8 cellular contexts compared by ENCODE assay signal in genomic region chr3:185215873-185216586, GRCh38. TPM values are rescaled to one million over a fixed set of nuclear protein-coding genes. Genes with fewer than 3 reads are reported as not detected.
DNase-seq lines count a peak whose midpoint lies in the region; ATAC-seq and TF ChIP-seq lines count a peak whose summit lies in the region.

No MANE protein-coding gene starts in this region.

- H3K36me3 ChIP-seq in skeletal muscle satellite cell (ENCODE audit: insufficient read depth, low read length): no peaks in the 10 kb centered on the region

- H3K4me2 ChIP-seq in skeletal muscle satellite cell (ENCODE audit: low read length): peak overlapping the region; percentile 38

- peak overlapping the region; percentile 52 for H3K4me3 ChIP-seq in fibroblast of the aortic adventitia (ENCODE audit: low read depth, low read length)
- H3K4me3 ChIP-seq in skeletal muscle satellite cell (ENCODE audit: low read length): peak overlapping the region; percentile 11

- peak; percentile 65 for TF ChIP-seq CTCF in fibroblast of the aortic adventitia (IDR thresholded peaks at IDR 0.05; ENCODE audit: insufficient read depth, low read length)

- H3K27me3 ChIP-seq in skeletal muscle satellite cell (ENCODE audit: control insufficient read depth, insufficient read depth, low read length): no peaks in the 10 kb centered on the region

- ATAC-seq in HG03039 (IDR thresholded peaks at IDR 0.05; ENCODE audit: unreplicated experiment): no peak
- ATAC-seq in GM18867 (IDR thresholded peaks at IDR 0.05; ENCODE audit: unreplicated experiment): no peak

- DNase-seq in SIG-M5 treated with dmso at 0.1 percent for 504 hours (lab: John Stamatoyannopoulos, UW; ENCODE audit: unreplicated experiment): peak; percentile 10
- no peak for DNase-seq in SIG-M5 (lab: John Stamatoyannopoulos, UW)
- peak; percentile 39 for DNase-seq in RKO (ENCODE audit: low spot score)
- peak; percentile 45 for DNase-seq in fibroblast of the aortic adventitia (ENCODE audit: low read depth)
- DNase-seq in stimulated activated CD8-positive, alpha-beta memory T cell treated with anti-CD3 and anti-CD28 coated beads, Interleukin-4, amount 100 ng/mL, for 48 hours: no peak

- H3K9me3 ChIP-seq in skeletal muscle satellite cell (replicated peaks; ENCODE audit: low read length): no peaks in the 10 kb centered on the region

- H3K9ac ChIP-seq in skeletal muscle satellite cell (ENCODE audit: low read depth, low read length): peak overlapping the region; percentile 33

- no peaks in the 10 kb centered on the region for H3K4me1 ChIP-seq in skeletal muscle satellite cell (ENCODE audit: control insufficient read depth, insufficient read depth, low read length)

RNA-seq across cellular contexts. Expression of gene EHHADH, which starts 37.8 kb away (rescaled TPM):
- 4.3 and 11.7 TPM in 2 replicates for total RNA-seq in fibroblast of the aortic adventitia (ENCODE audit: low replicate concordance)
- 3.3 and 4.8 TPM in 2 replicates for total RNA-seq in skeletal muscle satellite cell (2012; rRNA removed)

Comparison
In these comparisons a context has a peak if more than half of its experiments do, and no peak if none do; other contexts are left out.
1. DNase-seq: peak in SIG-M5 treated with dmso at 0.1 percent for 504 hours (single experiment), RKO (single experiment) and fibroblast of the aortic adventitia (single experiment); none in SIG-M5 (single experiment) and stimulated activated CD8-positive, alpha-beta memory T cell treated with anti-CD3 and anti-CD28 coated beads, Interleukin-4, amount 100 ng/mL, for 48 hours (single experiment).